In the genomic region with DNA sequence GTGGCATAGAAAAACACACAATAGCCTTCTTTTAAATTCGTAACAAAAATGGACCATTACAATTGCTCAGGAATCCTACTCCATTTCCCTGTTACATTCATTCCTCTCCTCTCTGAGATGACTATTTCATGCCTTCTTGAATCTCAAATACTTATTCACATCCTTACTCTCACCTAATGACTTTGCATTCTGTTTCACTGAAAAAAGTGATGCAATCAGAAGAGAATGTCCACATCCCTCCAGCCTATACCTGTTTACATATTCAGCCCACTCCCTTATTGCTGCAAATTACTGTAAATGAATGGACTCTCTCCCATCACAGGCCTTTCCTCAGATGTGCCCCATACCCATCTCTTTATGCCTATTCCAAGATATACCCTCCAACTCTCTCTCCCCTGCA, we compare ENCODE assay signal across 22 cellular contexts. TPM values are rescaled to one million over a fixed set of nuclear protein-coding genes. Genes with fewer than 3 reads are reported as not detected.
"Had no signal": no experiment of that assay in that cellular context is flagged by ENCODE, and none has a peak within 500 bp of the region (broad histone marks: within the 10 kb centered on the region; RNA-seq: fewer than 3 reads in every experiment).

No MANE protein-coding gene starts in this region.

- H3K36me3 ChIP-seq: colonic mucosa, heart right ventricle, lower lobe of right lung, spleen had no signal

- H3K27ac Mint-ChIP-seq: activated CD4-positive, alpha-beta T cell treated with anti-CD3 and anti-CD28 coated beads for 36 hours; activated naive CD8-positive, alpha-beta T cell; activated T-helper 1 cell treated with anti-CD3 and anti-CD28 coated beads, Interleukin-12 subunit alpha, Interleukin-12 subunit beta, Interleukin-2, Interleukin-4 antibody, amounts not matched to agents 30 ng/mL and 10 ng/mL and 1 ng/mL, durations not matched to agents 14 hours and 24 hours and 36 hours; mesothelial cell of epicardium; natural killer cell treated with Interleukin-12 subunit alpha and Interleukin-12 subunit beta and Interleukin-15 and Interleukin-18, amount 100 ng/mL, for 72 hours; stimulated activated memory B cell treated with anti-CD40 and anti-IgM and Interleukin-4, amounts not matched to agents 10 μg/mL and 1 μg/mL and 100 μg/mL, for 72 hours had no signal

- H3K36me3 Mint-ChIP-seq: activated naive CD8-positive, alpha-beta T cell; mesothelial cell of epicardium; natural killer cell treated with Interleukin-12 subunit alpha and Interleukin-12 subunit beta and Interleukin-15 and Interleukin-18, amount 100 ng/mL, for 72 hours; stimulated activated memory B cell treated with anti-CD40 and anti-IgM and Interleukin-4, amounts not matched to agents 10 μg/mL and 1 μg/mL and 100 μg/mL, for 72 hours had no signal

- H3K4me1 Mint-ChIP-seq: mesothelial cell of epicardium; stimulated activated memory B cell treated with anti-CD40 and anti-IgM and Interleukin-4, amounts not matched to agents 10 μg/mL and 1 μg/mL and 100 μg/mL, for 72 hours had no signal

- ATAC-seq: activated CD4-positive, alpha-beta T cell treated with anti-CD3 and anti-CD28 coated beads for 36 hours; body of pancreas; left colon; natural killer cell treated with Interleukin-12 subunit alpha and Interleukin-12 subunit beta and Interleukin-15 and Interleukin-18, amount 100 ng/mL, for 72 hours had no signal

- H3K9me3 ChIP-seq: body of pancreas, colonic mucosa, heart right ventricle, lower lobe of right lung, spleen had no signal

- H3K4me3 Mint-ChIP-seq: activated CD4-positive, alpha-beta T cell treated with anti-CD3 and anti-CD28 coated beads for 36 hours; activated naive CD8-positive, alpha-beta T cell; activated T-helper 1 cell treated with anti-CD3 and anti-CD28 coated beads, Interleukin-12 subunit alpha, Interleukin-12 subunit beta, Interleukin-2, Interleukin-4 antibody, amounts not matched to agents 30 ng/mL and 10 ng/mL and 1 ng/mL, durations not matched to agents 14 hours and 24 hours and 36 hours; mesothelial cell of epicardium; natural killer cell treated with Interleukin-12 subunit alpha and Interleukin-12 subunit beta and Interleukin-15 and Interleukin-18, amount 100 ng/mL, for 72 hours; stimulated activated memory B cell treated with anti-CD40 and anti-IgM and Interleukin-4, amounts not matched to agents 10 μg/mL and 1 μg/mL and 100 μg/mL, for 72 hours had no signal

- H3K9ac ChIP-seq: parathyroid adenoma had no signal

- H3K4me3 ChIP-seq: body of pancreas, colonic mucosa, heart right ventricle, lower lobe of right lung, spleen had no signal

- H2AFZ ChIP-seq: parathyroid adenoma had no signal

- H3K27ac ChIP-seq: body of pancreas, colonic mucosa, heart right ventricle, lower lobe of right lung, parathyroid adenoma had no signal

- H3K27me3 Mint-ChIP-seq: activated naive CD8-positive, alpha-beta T cell; stimulated activated memory B cell treated with anti-CD40 and anti-IgM and Interleukin-4, amounts not matched to agents 10 μg/mL and 1 μg/mL and 100 μg/mL, for 72 hours had no signal

- DNase-seq: activated CD4-positive, alpha-beta T cell treated with anti-CD3 and anti-CD28 coated beads for 36 hours; activated CD4-positive, alpha-beta T cell treated with anti-CD3 and anti-CD28 coated beads, Interleukin-2, amount 50 U/mL, for 48 hours; activated gamma-delta T cell treated with Interleukin-2 at 50 U/mL for 16 hours; amniotic stem cell; body of pancreas; central memory CD4-positive, alpha-beta T cell; colonic mucosa; heart right ventricle; left colon; lower lobe of right lung; spleen; stimulated activated CD4-positive, alpha-beta T cell treated with anti-CD3 and anti-CD28 coated beads, Interleukin-4, amount 100 ng/mL, for 4 hours had no signal

- H3K27me3 ChIP-seq: body of pancreas, colonic mucosa, heart right ventricle, spleen had no signal

- H3K79me2 ChIP-seq: parathyroid adenoma had no signal

- H3K9me3 Mint-ChIP-seq: activated T-helper 1 cell treated with anti-CD3 and anti-CD28 coated beads, Interleukin-12 subunit alpha, Interleukin-12 subunit beta, Interleukin-2, Interleukin-4 antibody, amounts not matched to agents 30 ng/mL and 10 ng/mL and 1 ng/mL, durations not matched to agents 14 hours and 24 hours and 36 hours; mesothelial cell of epicardium; natural killer cell treated with Interleukin-12 subunit alpha and Interleukin-12 subunit beta and Interleukin-15 and Interleukin-18, amount 100 ng/mL, for 72 hours; stimulated activated memory B cell treated with anti-CD40 and anti-IgM and Interleukin-4, amounts not matched to agents 10 μg/mL and 1 μg/mL and 100 μg/mL, for 72 hours had no signal

- H3K4me1 ChIP-seq: colonic mucosa, lower lobe of right lung, parathyroid adenoma had no signal

RNA-seq across cellular contexts. Expression of gene TAAR1, which starts 8.6 kb away (rescaled TPM):
- total RNA-seq: activated CD4-positive, alpha-beta T cell treated with anti-CD3 and anti-CD28 coated beads for 36 hours; activated T-helper 1 cell treated with anti-CD3 and anti-CD28 coated beads, Interleukin-12 subunit alpha, Interleukin-12 subunit beta, Interleukin-2, Interleukin-4 antibody, amounts not matched to agents 30 ng/mL and 10 ng/mL and 1 ng/mL, durations not matched to agents 14 hours and 24 hours and 36 hours; body of pancreas; colonic mucosa; heart right ventricle; left colon; lower lobe of right lung; mesothelial cell of epicardium; natural killer cell treated with Interleukin-12 subunit alpha and Interleukin-12 subunit beta and Interleukin-15 and Interleukin-18, amount 100 ng/mL, for 72 hours; T-helper 2 cell treated with Interferon-gamma antibody and Interleukin-4, amounts not matched to agents 100 ng/mL and 5 ng/mL, for 36 hours; ureter had no signal
- polyA plus RNA-seq: esophagus, heart right ventricle, spleen, thymus had no signal

RNA-seq across cellular contexts. Expression of gene TAAR2, which starts 26.3 kb away (rescaled TPM):
- total RNA-seq: activated CD4-positive, alpha-beta T cell treated with anti-CD3 and anti-CD28 coated beads for 36 hours; activated T-helper 1 cell treated with anti-CD3 and anti-CD28 coated beads, Interleukin-12 subunit alpha, Interleukin-12 subunit beta, Interleukin-2, Interleukin-4 antibody, amounts not matched to agents 30 ng/mL and 10 ng/mL and 1 ng/mL, durations not matched to agents 14 hours and 24 hours and 36 hours; body of pancreas; colonic mucosa; heart right ventricle; left colon; lower lobe of right lung; mesothelial cell of epicardium; natural killer cell treated with Interleukin-12 subunit alpha and Interleukin-12 subunit beta and Interleukin-15 and Interleukin-18, amount 100 ng/mL, for 72 hours; spleen; T-helper 2 cell treated with Interferon-gamma antibody and Interleukin-4, amounts not matched to agents 100 ng/mL and 5 ng/mL, for 36 hours; ureter had no signal
- polyA plus RNA-seq: esophagus, heart right ventricle, spleen, thymus had no signal
